In the genomic region with DNA sequence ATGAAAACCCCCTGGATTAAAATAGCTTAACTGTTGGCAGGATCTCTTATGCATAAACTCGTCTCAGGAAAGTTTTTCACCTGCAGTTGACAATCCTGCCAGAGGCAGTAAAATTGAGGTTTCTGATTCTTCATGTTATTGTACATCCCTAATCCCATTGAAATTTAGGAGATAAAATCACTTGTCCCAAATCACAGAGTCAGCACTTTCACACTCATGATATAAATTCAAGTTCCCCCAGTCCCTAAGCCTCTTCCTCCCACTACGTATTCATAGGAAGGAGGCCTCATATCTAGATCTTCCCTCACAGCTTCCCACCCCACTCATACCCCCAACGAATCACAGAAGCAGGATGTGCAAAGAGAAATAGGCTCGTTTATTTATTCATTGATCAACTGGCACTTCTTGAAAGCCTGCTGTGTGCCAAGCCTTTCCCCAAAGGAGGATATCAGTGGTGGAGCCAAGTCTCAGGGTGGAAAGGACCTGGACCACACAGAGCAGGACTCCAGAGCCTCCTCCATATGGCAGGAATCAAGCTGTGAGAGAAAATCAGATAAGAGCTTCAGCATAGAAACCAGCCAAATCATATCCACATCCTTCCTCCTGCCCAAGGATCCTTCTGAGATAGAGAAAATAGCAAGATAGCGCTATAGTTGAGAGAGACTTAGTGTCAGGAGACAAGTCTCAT, we compare ENCODE assay signal across 1 cellular context.
TF ChIP-seq lines count a peak whose summit lies in the region.

No MANE protein-coding gene starts in this region.

TF ChIP-seq in HepG2, 621 proteins besides CTCF, POLR2A, EP300 and RAD21:
- TF ChIP-seq MAFK (conservative IDR thresholded peaks at IDR 0.05 in 1 of 2, IDR thresholded peaks at IDR 0.05 in 1 of 2; ENCODE audit: low read length in 2 of 2), result peak; percentile 95 to 97
- no peak for TF ChIP-seq ATF1 (CRISPR knock-in tag; IDR thresholded peaks at IDR 0.05)
- TF ChIP-seq MTF1 (CRISPR knock-in tag; IDR thresholded peaks at IDR 0.05), result no peak
- TF ChIP-seq, protein P1, sequence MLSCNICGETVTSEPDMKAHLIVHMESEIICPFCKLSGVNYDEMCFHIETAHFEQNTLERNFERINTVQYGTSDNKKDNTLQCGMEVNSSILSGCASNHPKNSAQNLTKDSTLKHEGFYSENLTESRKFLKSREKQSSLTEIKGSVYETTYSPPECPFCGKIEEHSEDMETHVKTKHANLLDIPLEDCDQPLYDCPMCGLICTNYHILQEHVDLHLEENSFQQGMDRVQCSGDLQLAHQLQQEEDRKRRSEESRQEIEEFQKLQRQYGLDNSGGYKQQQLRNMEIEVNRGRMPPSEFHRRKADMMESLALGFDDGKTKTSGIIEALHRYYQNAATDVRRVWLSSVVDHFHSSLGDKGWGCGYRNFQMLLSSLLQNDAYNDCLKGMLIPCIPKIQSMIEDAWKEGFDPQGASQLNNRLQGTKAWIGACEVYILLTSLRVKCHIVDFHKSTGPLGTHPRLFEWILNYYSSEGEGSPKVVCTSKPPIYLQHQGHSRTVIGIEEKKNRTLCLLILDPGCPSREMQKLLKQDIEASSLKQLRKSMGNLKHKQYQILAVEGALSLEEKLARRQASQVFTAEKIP (CRISPR knock-in tag; IDR thresholded peaks at IDR 0.05; ENCODE audit: borderline replicate concordance), result no peak
- TF ChIP-seq, protein P2, sequence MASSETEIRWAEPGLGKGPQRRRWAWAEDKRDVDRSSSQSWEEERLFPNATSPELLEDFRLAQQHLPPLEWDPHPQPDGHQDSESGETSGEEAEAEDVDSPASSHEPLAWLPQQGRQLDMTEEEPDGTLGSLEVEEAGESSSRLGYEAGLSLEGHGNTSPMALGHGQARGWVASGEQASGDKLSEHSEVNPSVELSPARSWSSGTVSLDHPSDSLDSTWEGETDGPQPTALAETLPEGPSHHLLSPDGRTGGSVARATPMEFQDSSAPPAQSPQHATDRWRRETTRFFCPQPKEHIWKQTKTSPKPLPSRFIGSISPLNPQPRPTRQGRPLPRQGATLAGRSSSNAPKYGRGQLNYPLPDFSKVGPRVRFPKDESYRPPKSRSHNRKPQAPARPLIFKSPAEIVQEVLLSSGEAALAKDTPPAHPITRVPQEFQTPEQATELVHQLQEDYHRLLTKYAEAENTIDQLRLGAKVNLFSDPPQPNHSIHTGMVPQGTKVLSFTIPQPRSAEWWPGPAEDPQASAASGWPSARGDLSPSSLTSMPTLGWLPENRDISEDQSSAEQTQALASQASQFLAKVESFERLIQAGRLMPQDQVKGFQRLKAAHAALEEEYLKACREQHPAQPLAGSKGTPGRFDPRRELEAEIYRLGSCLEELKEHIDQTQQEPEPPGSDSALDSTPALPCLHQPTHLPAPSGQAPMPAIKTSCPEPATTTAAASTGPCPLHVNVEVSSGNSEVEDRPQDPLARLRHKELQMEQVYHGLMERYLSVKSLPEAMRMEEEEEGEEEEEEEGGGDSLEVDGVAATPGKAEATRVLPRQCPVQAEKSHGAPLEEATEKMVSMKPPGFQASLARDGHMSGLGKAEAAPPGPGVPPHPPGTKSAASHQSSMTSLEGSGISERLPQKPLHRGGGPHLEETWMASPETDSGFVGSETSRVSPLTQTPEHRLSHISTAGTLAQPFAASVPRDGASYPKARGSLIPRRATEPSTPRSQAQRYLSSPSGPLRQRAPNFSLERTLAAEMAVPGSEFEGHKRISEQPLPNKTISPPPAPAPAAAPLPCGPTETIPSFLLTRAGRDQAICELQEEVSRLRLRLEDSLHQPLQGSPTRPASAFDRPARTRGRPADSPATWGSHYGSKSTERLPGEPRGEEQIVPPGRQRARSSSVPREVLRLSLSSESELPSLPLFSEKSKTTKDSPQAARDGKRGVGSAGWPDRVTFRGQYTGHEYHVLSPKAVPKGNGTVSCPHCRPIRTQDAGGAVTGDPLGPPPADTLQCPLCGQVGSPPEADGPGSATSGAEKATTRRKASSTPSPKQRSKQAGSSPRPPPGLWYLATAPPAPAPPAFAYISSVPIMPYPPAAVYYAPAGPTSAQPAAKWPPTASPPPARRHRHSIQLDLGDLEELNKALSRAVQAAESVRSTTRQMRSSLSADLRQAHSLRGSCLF (CRISPR knock-in tag; IDR thresholded peaks at IDR 0.05; ENCODE audit: borderline replicate concordance), result no peak
- TF ChIP-seq NR2C2 (CRISPR knock-in tag; IDR thresholded peaks at IDR 0.05; ENCODE audit: borderline replicate concordance), result no peak
- peak; percentile 94 for TF ChIP-seq MAFF (IDR thresholded peaks at IDR 0.05; ENCODE audit: low read depth, low read length)
- TF ChIP-seq BRD4 (CRISPR knock-in tag; IDR thresholded peaks at IDR 0.05), result no peak
